ENCODE assay signal across 12 cellular contexts in genomic region chr4:41839945-41840854, GRCh38.
DNase-seq lines count a peak whose midpoint lies in the region; ATAC-seq, FAIRE-seq and TF ChIP-seq lines count a peak whose summit lies in the region.
"Had no signal": no experiment of that assay in that cellular context is flagged by ENCODE, and none has a peak within 500 bp of the region (broad histone marks: within the 10 kb centered on the region; RNA-seq: fewer than 3 reads in every experiment).

No MANE protein-coding gene starts in this region.

- TF ChIP-seq EP300 in HepG2 (IDR thresholded peaks at IDR 0.05; ENCODE audit: low read depth in 2 of 2, low read length in 2 of 2) (no peak), HepG2 (CRISPR knock-in tag; IDR thresholded peaks at IDR 0.05; ENCODE audit: borderline replicate concordance) (no peak)

- H3K79me2 ChIP-seq in HepG2 (ENCODE audit: insufficient read depth, low read length): no peaks in the 10 kb centered on the region

- no peak overlapping the region for H2AFZ ChIP-seq in HepG2 (ENCODE audit: low read length)

- peak; percentile 80 for ATAC-seq in GM19463 (IDR thresholded peaks at IDR 0.05; ENCODE audit: unreplicated experiment)
- ATAC-seq in HG03432 (IDR thresholded peaks at IDR 0.05; ENCODE audit: unreplicated experiment): peak; percentile 76
- ATAC-seq in HepG2: no peak
- ATAC-seq in HG03196 (IDR thresholded peaks at IDR 0.05; ENCODE audit: unreplicated experiment): no peak
- ATAC-seq: sciatic nerve had no signal

- WGBS in HepG2 (ENCODE audit: low lambda C conversion rate): 4% methylated on average over 7 of the region's 7 CpGs

- BruUV-seq in HepG2 (replicated peaks; lab: Mats Ljungman, UMichigan): no TSS peak

- H3K27ac Mint-ChIP-seq in activated CD4-positive, alpha-beta T cell treated with anti-CD3 and anti-CD28 coated beads, Interleukin-2, amount 10 ng/mL, durations not matched to agents 24 days and 14 days: no peak overlapping the region
- H3K27ac Mint-ChIP-seq in activated CD4-positive, alpha-beta T cell treated with anti-CD3 and anti-CD28 coated beads, Interleukin-2, amount 10 ng/mL, durations not matched to agents 7 days and 5 days: no peak overlapping the region

- POLR2A ChIA-PET in activated CD4-positive, alpha-beta T cell treated with anti-CD3 and anti-CD28 coated beads, Interleukin-2, amount 10 ng/mL, durations not matched to agents 7 days and 5 days (lab: Charles Lee): no interaction called here
- POLR2A ChIA-PET in HepG2 (lab: Yijun Ruan, JAX): no interaction called here

- peak; percentile 57 for DNase-seq in activated CD4-positive, alpha-beta T cell treated with anti-CD3 and anti-CD28 coated beads, Interleukin-2, amount 10 ng/mL, durations not matched to agents 24 days and 14 days
- no peak for DNase-seq in activated CD4-positive, alpha-beta T cell treated with anti-CD3 and anti-CD28 coated beads, Interleukin-2, amount 10 ng/mL, durations not matched to agents 7 days and 5 days
- DNase-seq in HepG2 (ENCODE audit: low spot score) (no peak), ACHN (no peak), NOMO-1 treated with DMSO at 0.1 percent for 48 hours (lab: John Stamatoyannopoulos, UW; ENCODE audit: unreplicated experiment) (no peak)
- DNase-seq: brain microvascular endothelial cell, DND-41 had no signal

- no peaks in the 10 kb centered on the region for H3K4me1 ChIP-seq in HepG2 (ENCODE audit: insufficient read depth, low read length)
- H3K4me1 ChIP-seq: vagina had no signal

- TF ChIP-seq POLR2A in HepG2 (IDR thresholded peaks at IDR 0.05; ENCODE audit: insufficient read depth in 1 of 2, low read depth in 2 of 2, low read length in 2 of 2): no peak

- no peaks in the 10 kb centered on the region for H3K9me3 ChIP-seq in HepG2 (ENCODE audit: low read length)
- H3K9me3 ChIP-seq: vagina had no signal

- in situ Hi-C loops in HepG2 (cut with HindIII; ENCODE audit: extremely low pct_ligation_motif_present, low pct_unique_long_range_greater_than_20kb): no loop called here
- in situ Hi-C loops in ACHN (cut with HindIII; ENCODE audit: low pct_ligation_motif_present, low pct_unique_long_range_greater_than_20kb, low sequenced_read_pairs): no loop called here

- no peaks in the 10 kb centered on the region for H3K27me3 Mint-ChIP-seq in activated CD4-positive, alpha-beta T cell treated with anti-CD3 and anti-CD28 coated beads, Interleukin-2, amount 10 ng/mL, durations not matched to agents 24 days and 14 days
- peaks cover 4% of the 10 kb centered on the region for H3K27me3 Mint-ChIP-seq in activated CD4-positive, alpha-beta T cell treated with anti-CD3 and anti-CD28 coated beads, Interleukin-2, amount 10 ng/mL, durations not matched to agents 7 days and 5 days

- H3K27me3 ChIP-seq in HepG2 (ENCODE audit: control insufficient read depth in 1 of 2, insufficient read depth in 2 of 2, low read length in 2 of 2): no peaks in the 10 kb centered on the region
- H3K27me3 ChIP-seq: brain microvascular endothelial cell, vagina had no signal

- no peaks in the 10 kb centered on the region for H3K36me3 Mint-ChIP-seq in activated CD4-positive, alpha-beta T cell treated with anti-CD3 and anti-CD28 coated beads, Interleukin-2, amount 10 ng/mL, durations not matched to agents 24 days and 14 days (ENCODE audit: low read depth)
- no peaks in the 10 kb centered on the region for H3K36me3 Mint-ChIP-seq in activated CD4-positive, alpha-beta T cell treated with anti-CD3 and anti-CD28 coated beads, Interleukin-2, amount 10 ng/mL, durations not matched to agents 7 days and 5 days (ENCODE audit: low read depth)

- peaks cover 4% of the 10 kb centered on the region for H3K4me1 Mint-ChIP-seq in activated CD4-positive, alpha-beta T cell treated with anti-CD3 and anti-CD28 coated beads, Interleukin-2, amount 10 ng/mL, durations not matched to agents 24 days and 14 days
- peaks cover 5% of the 10 kb centered on the region for H3K4me1 Mint-ChIP-seq in activated CD4-positive, alpha-beta T cell treated with anti-CD3 and anti-CD28 coated beads, Interleukin-2, amount 10 ng/mL, durations not matched to agents 7 days and 5 days

- no peaks in the 10 kb centered on the region for H3K36me3 ChIP-seq in HepG2 (replicated peaks in 1 of 2; ENCODE audit: control insufficient read depth in 1 of 2, insufficient read depth in 2 of 2, low read length in 2 of 2)
- H3K36me3 ChIP-seq: brain microvascular endothelial cell, vagina had no signal

- no peaks in the 10 kb centered on the region for H4K20me1 ChIP-seq in HepG2 (ENCODE audit: insufficient read depth, low read length)

- H3K9me3 Mint-ChIP-seq in activated CD4-positive, alpha-beta T cell treated with anti-CD3 and anti-CD28 coated beads, Interleukin-2, amount 10 ng/mL, durations not matched to agents 24 days and 14 days: no peaks in the 10 kb centered on the region
- peaks cover 3% of the 10 kb centered on the region for H3K9me3 Mint-ChIP-seq in activated CD4-positive, alpha-beta T cell treated with anti-CD3 and anti-CD28 coated beads, Interleukin-2, amount 10 ng/mL, durations not matched to agents 7 days and 5 days

- TF ChIP-seq CTCF in HepG2 (CRISPR knock-in tag; IDR thresholded peaks at IDR 0.05): no peak

- TF ChIP-seq RAD21 in HepG2 (CRISPR knock-in tag; IDR thresholded peaks at IDR 0.05): no peak

- no peak overlapping the region for H3K4me3 Mint-ChIP-seq in activated CD4-positive, alpha-beta T cell treated with anti-CD3 and anti-CD28 coated beads, Interleukin-2, amount 10 ng/mL, durations not matched to agents 24 days and 14 days
- no peak overlapping the region for H3K4me3 Mint-ChIP-seq in activated CD4-positive, alpha-beta T cell treated with anti-CD3 and anti-CD28 coated beads, Interleukin-2, amount 10 ng/mL, durations not matched to agents 7 days and 5 days

- CTCF ChIA-PET in activated CD4-positive, alpha-beta T cell treated with anti-CD3 and anti-CD28 coated beads, Interleukin-2, amount 10 ng/mL, durations not matched to agents 7 days and 5 days (lab: Charles Lee): no interaction called here
- CTCF ChIA-PET in HepG2 (lab: Yijun Ruan, JAX; ENCODE audit: low intra/inter-chr PET ratio, low total read pairs): no interaction called here

- FAIRE-seq in HepG2 (lab: Jason Lieb, UNC): no peak

- H3K4me2 ChIP-seq in HepG2 (ENCODE audit: low read depth, low read length): no peak overlapping the region

- no peak overlapping the region for H3K27ac ChIP-seq in HepG2 (ENCODE audit: extremely low read length, insufficient read depth, low read length)
- H3K27ac ChIP-seq: brain microvascular endothelial cell, vagina had no signal

- intact Hi-C loops in activated CD4-positive, alpha-beta T cell treated with anti-CD3 and anti-CD28 coated beads, Interleukin-2, amount 10 ng/mL, durations not matched to agents 24 days and 14 days (cut with micrococcal nuclease): no loop called here
- intact Hi-C loops in HepG2 (cut with micrococcal nuclease; ENCODE audit: unreplicated experiment): no loop called here

- no peak overlapping the region for H3K4me3 ChIP-seq in HepG2 (replicated peaks in 1 of 3; ENCODE audit: insufficient read depth in 1 of 3, low read depth in 2 of 3, low read length in 3 of 3)
- H3K4me3 ChIP-seq: vagina had no signal

- H3K9ac ChIP-seq in HepG2 (ENCODE audit: insufficient read depth, low read depth, low read length): no peak overlapping the region

TF ChIP-seq in HepG2, 621 proteins besides CTCF, POLR2A, EP300 and RAD21:
- TF ChIP-seq CREB1 (IDR thresholded peaks at IDR 0.05): 0 out of 2 replicates have a peak, but pooled peaks have one; percentile 3
- no peak for TF ChIP-seq CREB1 (CRISPR knock-in tag; IDR thresholded peaks at IDR 0.05)
- TF ChIP-seq NR2F6 (IDR thresholded peaks at IDR 0.05): no peak
- no peak for TF ChIP-seq NR2F6 (CRISPR knock-in tag; IDR thresholded peaks at IDR 0.05)
- TF ChIP-seq STAT5B (CRISPR knock-in tag; IDR thresholded peaks at IDR 0.05): no peak

Comparison
In these comparisons a context has a peak if more than half of its experiments do, and no peak if none do; other contexts are left out.
1. ATAC-seq: peak in GM19463 (single experiment) and HG03432 (single experiment); none in HepG2 (single experiment) and HG03196 (single experiment).